1 cellular context compared by ENCODE assay signal in genomic region chr5:6398570-6399230, GRCh38.
TF ChIP-seq lines count a peak whose summit lies in the region.

No MANE protein-coding gene starts in this region.

TF ChIP-seq in K562, 482 proteins besides CTCF, POLR2A, EP300 and RAD21 (continued from another document):
- TF ChIP-seq TRIM24 (IDR thresholded peaks at IDR 0.05) (no peak), SUPT5H (IDR thresholded peaks at IDR 0.05) (no peak)
